2 cellular contexts compared by ENCODE assay signal in the genomic region with DNA sequence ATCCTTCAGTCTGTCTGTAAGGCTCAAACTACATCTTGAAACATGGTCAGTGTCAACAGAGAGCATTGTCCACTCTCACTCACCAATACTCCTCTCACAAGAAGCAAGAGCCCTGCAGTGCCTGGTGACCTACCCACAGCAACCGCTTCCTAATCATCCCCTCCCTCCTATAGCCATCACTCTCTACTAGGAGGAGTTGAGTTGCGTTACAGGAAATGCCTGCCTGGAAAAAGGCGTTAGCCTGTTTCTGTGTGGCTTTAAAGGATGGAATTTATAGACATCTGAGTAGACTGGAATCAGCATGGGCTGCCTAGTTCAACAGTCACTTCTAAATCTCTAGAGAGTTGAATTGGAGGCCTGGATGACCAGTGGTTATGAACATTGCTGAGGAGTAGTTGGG.
TF ChIP-seq lines count a peak whose summit lies in the region.

No MANE protein-coding gene starts in this region.

TF ChIP-seq in SK-N-SH, 30 proteins besides CTCF, POLR2A, EP300 and RAD21:
- TF ChIP-seq, protein P1, sequence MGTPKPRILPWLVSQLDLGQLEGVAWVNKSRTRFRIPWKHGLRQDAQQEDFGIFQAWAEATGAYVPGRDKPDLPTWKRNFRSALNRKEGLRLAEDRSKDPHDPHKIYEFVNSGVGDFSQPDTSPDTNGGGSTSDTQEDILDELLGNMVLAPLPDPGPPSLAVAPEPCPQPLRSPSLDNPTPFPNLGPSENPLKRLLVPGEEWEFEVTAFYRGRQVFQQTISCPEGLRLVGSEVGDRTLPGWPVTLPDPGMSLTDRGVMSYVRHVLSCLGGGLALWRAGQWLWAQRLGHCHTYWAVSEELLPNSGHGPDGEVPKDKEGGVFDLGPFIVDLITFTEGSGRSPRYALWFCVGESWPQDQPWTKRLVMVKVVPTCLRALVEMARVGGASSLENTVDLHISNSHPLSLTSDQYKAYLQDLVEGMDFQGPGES (IDR thresholded peaks at IDR 0.05; ENCODE audit: low read depth, low read length): no peak
- TF ChIP-seq POLR2AphosphoS5 (IDR thresholded peaks at IDR 0.05; ENCODE audit: low read depth, low read length) (no peak), SMC3 (IDR thresholded peaks at IDR 0.05; ENCODE audit: low read depth, low read length) (no peak), TEAD4 (IDR thresholded peaks at IDR 0.05; ENCODE audit: borderline replicate concordance, insufficient read depth) (no peak), TAF1 (IDR thresholded peaks at IDR 0.05; ENCODE audit: borderline replicate concordance, low read depth, low read length) (no peak), MXI1 (IDR thresholded peaks at IDR 0.05; ENCODE audit: low read depth, low read length) (no peak), MAX (IDR thresholded peaks at IDR 0.05; ENCODE audit: low read depth) (no peak), ELF1 (IDR thresholded peaks at IDR 0.05) (no peak), GABPA (IDR thresholded peaks at IDR 0.05; ENCODE audit: low read depth) (no peak), REST (IDR thresholded peaks at IDR 0.05; ENCODE audit: low read depth, low read length) (no peak), EZH2phosphoT487 (IDR thresholded peaks at IDR 0.05; ENCODE audit: borderline replicate concordance, low read depth) (no peak), JUND (IDR thresholded peaks at IDR 0.05) (no peak)

TF ChIP-seq in SK-N-SH treated with all-trans-retinoic acid at 6 μM for 48 hours, 23 proteins besides CTCF, POLR2A, EP300 and RAD21 (continued from another document):
- TF ChIP-seq, protein P2, sequence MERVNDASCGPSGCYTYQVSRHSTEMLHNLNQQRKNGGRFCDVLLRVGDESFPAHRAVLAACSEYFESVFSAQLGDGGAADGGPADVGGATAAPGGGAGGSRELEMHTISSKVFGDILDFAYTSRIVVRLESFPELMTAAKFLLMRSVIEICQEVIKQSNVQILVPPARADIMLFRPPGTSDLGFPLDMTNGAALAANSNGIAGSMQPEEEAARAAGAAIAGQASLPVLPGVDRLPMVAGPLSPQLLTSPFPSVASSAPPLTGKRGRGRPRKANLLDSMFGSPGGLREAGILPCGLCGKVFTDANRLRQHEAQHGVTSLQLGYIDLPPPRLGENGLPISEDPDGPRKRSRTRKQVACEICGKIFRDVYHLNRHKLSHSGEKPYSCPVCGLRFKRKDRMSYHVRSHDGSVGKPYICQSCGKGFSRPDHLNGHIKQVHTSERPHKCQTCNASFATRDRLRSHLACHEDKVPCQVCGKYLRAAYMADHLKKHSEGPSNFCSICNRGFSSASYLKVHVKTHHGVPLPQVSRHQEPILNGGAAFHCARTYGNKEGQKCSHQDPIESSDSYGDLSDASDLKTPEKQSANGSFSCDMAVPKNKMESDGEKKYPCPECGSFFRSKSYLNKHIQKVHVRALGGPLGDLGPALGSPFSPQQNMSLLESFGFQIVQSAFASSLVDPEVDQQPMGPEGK (CRISPR knock-in tag; IDR thresholded peaks at IDR 0.05; ENCODE audit: borderline replicate concordance): no peak
- no peak for TF ChIP-seq BACH2 (CRISPR knock-in tag; IDR thresholded peaks at IDR 0.05; ENCODE audit: borderline replicate concordance)
- TF ChIP-seq ZNF8 (CRISPR knock-in tag; IDR thresholded peaks at IDR 0.05): no peak
- TF ChIP-seq, protein P3, sequence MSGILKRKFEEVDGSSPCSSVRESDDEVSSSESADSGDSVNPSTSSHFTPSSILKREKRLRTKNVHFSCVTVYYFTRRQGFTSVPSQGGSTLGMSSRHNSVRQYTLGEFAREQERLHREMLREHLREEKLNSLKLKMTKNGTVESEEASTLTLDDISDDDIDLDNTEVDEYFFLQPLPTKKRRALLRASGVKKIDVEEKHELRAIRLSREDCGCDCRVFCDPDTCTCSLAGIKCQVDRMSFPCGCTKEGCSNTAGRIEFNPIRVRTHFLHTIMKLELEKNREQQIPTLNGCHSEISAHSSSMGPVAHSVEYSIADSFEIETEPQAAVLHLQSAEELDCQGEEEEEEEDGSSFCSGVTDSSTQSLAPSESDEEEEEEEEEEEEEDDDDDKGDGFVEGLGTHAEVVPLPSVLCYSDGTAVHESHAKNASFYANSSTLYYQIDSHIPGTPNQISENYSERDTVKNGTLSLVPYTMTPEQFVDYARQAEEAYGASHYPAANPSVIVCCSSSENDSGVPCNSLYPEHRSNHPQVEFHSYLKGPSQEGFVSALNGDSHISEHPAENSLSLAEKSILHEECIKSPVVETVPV (CRISPR knock-in tag; IDR thresholded peaks at IDR 0.05): no peak
- TF ChIP-seq CSDC2 (CRISPR knock-in tag; IDR thresholded peaks at IDR 0.05): no peak
- TF ChIP-seq ISL1 (CRISPR knock-in tag; IDR thresholded peaks at IDR 0.05): no peak
- no peak for TF ChIP-seq ZNF70 (CRISPR knock-in tag; IDR thresholded peaks at IDR 0.05)
